16 cellular contexts compared by ENCODE assay signal in genomic region chr1:181396171-181396670, GRCh38.
A peak's percentile ranks its signal among the peaks of the same experiment; 100 is the strongest.
DNase-seq lines count a peak whose midpoint lies in the region; ATAC-seq and TF ChIP-seq lines count a peak whose summit lies in the region.
"Had no signal": no experiment of that assay in that cellular context is flagged by ENCODE, and none has a peak within 500 bp of the region (broad histone marks: within the 10 kb centered on the region; RNA-seq: fewer than 3 reads in every experiment).

No MANE protein-coding gene starts in this region.

- CTCF ChIA-PET in activated CD4-positive, alpha-beta memory T cell treated with anti-CD3 and anti-CD28 coated beads for 36 hours (lab: Charles Lee): interaction anchor here (0.5 to 1.4 kb wide), 3 partner anchors 27 to 891 kb away, joined by 3 to 5 read pairs (median 4); no protein-coding TSS in a partner anchor

- no peaks in the 10 kb centered on the region for H3K36me3 Mint-ChIP-seq in activated CD4-positive, alpha-beta memory T cell treated with anti-CD3 and anti-CD28 coated beads for 36 hours
- H3K36me3 Mint-ChIP-seq: type B pancreatic cell had no signal

- TF ChIP-seq POLR2A in ovary (IDR thresholded peaks at IDR 0.05): no peak

- H3K9me3 ChIP-seq in KOPT-K1 (ENCODE audit: insufficient read depth, low read length, poor library complexity, severe bottlenecking) (no peaks in the 10 kb centered on the region), heart right ventricle (no peaks in the 10 kb centered on the region), ovary (no peaks in the 10 kb centered on the region)
- H3K9me3 ChIP-seq: SJSA1 had no signal

- H3K27me3 Mint-ChIP-seq in activated CD4-positive, alpha-beta memory T cell treated with anti-CD3 and anti-CD28 coated beads for 36 hours: no peaks in the 10 kb centered on the region

- ATAC-seq in heart right ventricle (no peak), HG02642 (IDR thresholded peaks at IDR 0.05; ENCODE audit: poor library complexity, unreplicated experiment) (no peak)

- POLR2A ChIA-PET in activated CD4-positive, alpha-beta memory T cell treated with anti-CD3 and anti-CD28 coated beads for 36 hours (lab: Charles Lee): no interaction called here

- H3K27ac Mint-ChIP-seq in activated CD4-positive, alpha-beta memory T cell treated with anti-CD3 and anti-CD28 coated beads for 36 hours: no peak overlapping the region
- H3K27ac Mint-ChIP-seq: nephron progenitor cell, type B pancreatic cell had no signal

- TF ChIP-seq EP300 in ovary (IDR thresholded peaks at IDR 0.05): no peak

- peaks cover 0 to 44% (median 15%) of the 10 kb centered on the region in 7 donors for H3K27me3 ChIP-seq in heart right ventricle
- H3K27me3 ChIP-seq in ovary: no peaks in the 10 kb centered on the region

- peak; percentile 70 for DNase-seq in activated CD4-positive, alpha-beta memory T cell treated with anti-CD3 and anti-CD28 coated beads for 36 hours
- DNase-seq in activated naive CD8-positive, alpha-beta T cell treated with anti-CD3 and anti-CD28 coated beads, Interleukin-2, amount 50 U/mL, for 16 hours (ENCODE audit: low read depth, low spot score): peak; percentile 1
- peak in 2 of 3 experiments; percentile 11 for DNase-seq in stimulated activated CD4-positive, alpha-beta T cell treated with anti-CD3 and anti-CD28 coated beads, TNF-alpha, amount 100 ng/mL, for 4 hours (ENCODE audit: low read depth in 3 of 3)
- DNase-seq in heart right ventricle (no peak), ovary (no peak), NCI-H2029 treated with DMSO at 0.1 percent for 48 hours (lab: John Stamatoyannopoulos, UW) (no peak)
- DNase-seq: foreskin fibroblast, GDM1, NCI-H1417 treated with DMSO at 0.1 percent for 48 hours, NCI-H748 treated with DMSO at 0.1 percent for 48 hours, nephron progenitor cell had no signal

- 83 to 85% methylated on average over 5 of the region's 5 CpGs for WGBS in heart right ventricle, 2 donors
- WGBS in ovary, 3 donors: 86 to 89% (median 88%) methylated on average over 5 of the region's 5 CpGs

- H3K4me3 ChIP-seq in heart right ventricle (no peak overlapping the region), ovary (no peak overlapping the region)
- H3K4me3 ChIP-seq: SJSA1, skin epidermis had no signal

- intact Hi-C loops in activated CD4-positive, alpha-beta memory T cell treated with anti-CD3 and anti-CD28 coated beads for 36 hours (cut with micrococcal nuclease): loop anchor here (1.0 to 10.0 kb wide), 9 partner anchors 20 to 1511 kb away; partner anchors contain the start of genes ACBD6, IER5, MR1 and TOR1AIP1
- intact Hi-C loops in heart right ventricle (cut with DNase I): no loop called here
- intact Hi-C loops in ovary (cut with DNase I): no loop called here

- H3K4me1 ChIP-seq in heart right ventricle (no peaks in the 10 kb centered on the region), ovary (ENCODE audit: insufficient read depth) (no peaks in the 10 kb centered on the region)
- H3K4me1 ChIP-seq: SJSA1 had no signal

- H3K4me1 Mint-ChIP-seq in activated CD4-positive, alpha-beta memory T cell treated with anti-CD3 and anti-CD28 coated beads for 36 hours (ENCODE audit: low read depth): peaks cover 50% of the 10 kb centered on the region

- H3K36me3 ChIP-seq in KOPT-K1 (ENCODE audit: insufficient read depth, low read length) (no peaks in the 10 kb centered on the region), heart right ventricle (no peaks in the 10 kb centered on the region), ovary (no peaks in the 10 kb centered on the region)
- H3K36me3 ChIP-seq: SJSA1 had no signal

- no peaks in the 10 kb centered on the region for H3K9me3 Mint-ChIP-seq in activated CD4-positive, alpha-beta memory T cell treated with anti-CD3 and anti-CD28 coated beads for 36 hours
- H3K9me3 Mint-ChIP-seq: nephron progenitor cell, type B pancreatic cell had no signal

- H3K27ac ChIP-seq in KOPT-K1 (ENCODE audit: low read depth, low read length, poor library complexity, severe bottlenecking) (peak overlapping the region; percentile 66), heart right ventricle (peak overlapping the region in 1 of 10 donors; percentile 64), ovary (no peak overlapping the region)
- H3K27ac ChIP-seq: SJSA1 had no signal

- no peak overlapping the region for H3K4me3 Mint-ChIP-seq in activated CD4-positive, alpha-beta memory T cell treated with anti-CD3 and anti-CD28 coated beads for 36 hours
- H3K4me3 Mint-ChIP-seq: nephron progenitor cell, type B pancreatic cell had no signal

- TF ChIP-seq CTCF in heart right ventricle (IDR thresholded peaks at IDR 0.05) (no peak), ovary (IDR thresholded peaks at IDR 0.05) (no peak)

Comparison
In these comparisons a context has a peak if more than half of its experiments do, and no peak if none do; other contexts are left out.
1. DNase-seq: peak in activated CD4-positive, alpha-beta memory T cell treated with anti-CD3 and anti-CD28 coated beads for 36 hours (single experiment), activated naive CD8-positive, alpha-beta T cell treated with anti-CD3 and anti-CD28 coated beads, Interleukin-2, amount 50 U/mL, for 16 hours (single experiment) and stimulated activated CD4-positive, alpha-beta T cell treated with anti-CD3 and anti-CD28 coated beads, TNF-alpha, amount 100 ng/mL, for 4 hours (2 of 3); none in heart right ventricle (0 of 2), ovary (0 of 5) and NCI-H2029 treated with DMSO at 0.1 percent for 48 hours (single experiment).